17 cellular contexts compared by ENCODE assay signal in genomic region chr17:6327007-6327406, GRCh38.
A peak's percentile ranks its signal among the peaks of the same experiment; 100 is the strongest.
DNase-seq lines count a peak whose midpoint lies in the region; ATAC-seq and TF ChIP-seq lines count a peak whose summit lies in the region.
"Had no signal": no experiment of that assay in that cellular context is flagged by ENCODE, and none has a peak within 500 bp of the region (broad histone marks: within the 10 kb centered on the region; RNA-seq: fewer than 3 reads in every experiment).

No MANE protein-coding gene starts in this region.

- no peak overlapping the region for H3K4me3 ChIP-seq in transverse colon
- H3K4me3 ChIP-seq: esophagus muscularis mucosa had no signal

- no peak overlapping the region for H3K4me3 Mint-ChIP-seq in activated CD8-positive, alpha-beta T cell treated with anti-CD3 and anti-CD28 coated beads for 36 hours
- no peak overlapping the region for H3K4me3 Mint-ChIP-seq in activated CD8-positive, alpha-beta T cell treated with anti-CD3 and anti-CD28 coated beads, Interleukin-2, amount 10 ng/mL, durations not matched to agents 7 days and 5 days
- H3K4me3 Mint-ChIP-seq: memory B cell, T-cell had no signal

- no peak for TF ChIP-seq EP300 in transverse colon (IDR thresholded peaks at IDR 0.05; ENCODE audit: low read depth)

- ATAC-seq in activated CD8-positive, alpha-beta T cell treated with anti-CD3 and anti-CD28 coated beads for 36 hours = no peak
- ATAC-seq in activated CD8-positive, alpha-beta T cell treated with anti-CD3 and anti-CD28 coated beads, Interleukin-2, amount 10 ng/mL, durations not matched to agents 7 days and 5 days = no peak
- ATAC-seq in left ventricle myocardium superior = peak; percentile 82
- ATAC-seq: activated CD4-positive, CD25-positive, alpha-beta regulatory T cell treated with anti-CD3 and anti-CD28 coated beads, Interleukin-2, amount 50 U/mL, for 24 hours; T-cell had no signal

- H3K27ac Mint-ChIP-seq in activated CD8-positive, alpha-beta T cell treated with anti-CD3 and anti-CD28 coated beads for 36 hours = no peak overlapping the region
- no peak overlapping the region for H3K27ac Mint-ChIP-seq in activated CD8-positive, alpha-beta T cell treated with anti-CD3 and anti-CD28 coated beads, Interleukin-2, amount 10 ng/mL, durations not matched to agents 7 days and 5 days
- H3K27ac Mint-ChIP-seq: memory B cell, T-cell had no signal

- no peaks in the 10 kb centered on the region for H3K36me3 Mint-ChIP-seq in activated CD8-positive, alpha-beta T cell treated with anti-CD3 and anti-CD28 coated beads for 36 hours (ENCODE audit: low read depth)
- H3K36me3 Mint-ChIP-seq in activated CD8-positive, alpha-beta T cell treated with anti-CD3 and anti-CD28 coated beads, Interleukin-2, amount 10 ng/mL, durations not matched to agents 7 days and 5 days (ENCODE audit: low read depth) = no peaks in the 10 kb centered on the region
- H3K36me3 Mint-ChIP-seq: memory B cell, T-cell had no signal

- no peaks in the 10 kb centered on the region for H3K27me3 ChIP-seq in transverse colon

- no peaks in the 10 kb centered on the region for H3K9me3 ChIP-seq in transverse colon
- H3K9me3 ChIP-seq: esophagus muscularis mucosa had no signal

- peak; percentile 8 for DNase-seq in activated CD8-positive, alpha-beta T cell treated with anti-CD3 and anti-CD28 coated beads for 36 hours
- DNase-seq in activated CD8-positive, alpha-beta T cell treated with anti-CD3 and anti-CD28 coated beads, Interleukin-2, amount 10 ng/mL, durations not matched to agents 7 days and 5 days = no peak
- DNase-seq in RKO (ENCODE audit: low spot score) (peak; percentile 3), left ventricle myocardium superior (peak; percentile 61), HuH-7.5 (ENCODE audit: low spot score) (no peak), NCI-H1048 (lab: John Stamatoyannopoulos, UW) (no peak), transverse colon (no peak)
- DNase-seq in stimulated activated CD8-positive, alpha-beta memory T cell treated with anti-CD3 and anti-CD28 coated beads, Interleukin-4, amount 100 ng/mL, for 48 hours = peak; percentile 25
- DNase-seq: GOT3; hippocampal formation; IMR-90; NCI-H1105; stimulated activated naive CD4-positive, alpha-beta T cell treated with Interleukin-2 at 50 U/mL for 16 hours; T-cell had no signal

- 30% methylated on average over 5 to 6 of the region's 6 CpGs for WGBS in transverse colon (ENCODE audit: low coverage in 1 of 2), 2 donors

- POLR2A ChIA-PET in activated CD8-positive, alpha-beta T cell treated with anti-CD3 and anti-CD28 coated beads for 36 hours (lab: Charles Lee) = no interaction called here
- POLR2A ChIA-PET in activated CD8-positive, alpha-beta T cell treated with anti-CD3 and anti-CD28 coated beads, Interleukin-2, amount 10 ng/mL, durations not matched to agents 7 days and 5 days (lab: Charles Lee) = no interaction called here

- CTCF ChIA-PET in activated CD8-positive, alpha-beta T cell treated with anti-CD3 and anti-CD28 coated beads for 36 hours (lab: Charles Lee) = no interaction called here
- CTCF ChIA-PET in activated CD8-positive, alpha-beta T cell treated with anti-CD3 and anti-CD28 coated beads, Interleukin-2, amount 10 ng/mL, durations not matched to agents 7 days and 5 days (lab: Charles Lee) = interaction anchor here (0.5 kb wide), 1 partner anchor 19 kb away, joined by 3 read pairs; no protein-coding TSS in a partner anchor

- H3K4me1 Mint-ChIP-seq in activated CD8-positive, alpha-beta T cell treated with anti-CD3 and anti-CD28 coated beads for 36 hours (ENCODE audit: low read depth) = no peaks in the 10 kb centered on the region
- no peaks in the 10 kb centered on the region for H3K4me1 Mint-ChIP-seq in activated CD8-positive, alpha-beta T cell treated with anti-CD3 and anti-CD28 coated beads, Interleukin-2, amount 10 ng/mL, durations not matched to agents 7 days and 5 days (ENCODE audit: low read depth)
- H3K4me1 Mint-ChIP-seq: memory B cell, T-cell had no signal

- no peak overlapping the region for H3K27ac ChIP-seq in transverse colon

- H3K36me3 ChIP-seq in transverse colon = no peaks in the 10 kb centered on the region
- H3K36me3 ChIP-seq: esophagus muscularis mucosa had no signal

- H3K4me1 ChIP-seq in transverse colon = no peaks in the 10 kb centered on the region

- no peaks in the 10 kb centered on the region for H3K9me3 Mint-ChIP-seq in activated CD8-positive, alpha-beta T cell treated with anti-CD3 and anti-CD28 coated beads for 36 hours
- no peaks in the 10 kb centered on the region for H3K9me3 Mint-ChIP-seq in activated CD8-positive, alpha-beta T cell treated with anti-CD3 and anti-CD28 coated beads, Interleukin-2, amount 10 ng/mL, durations not matched to agents 7 days and 5 days (ENCODE audit: insufficient read depth)
- H3K9me3 Mint-ChIP-seq: T-cell had no signal

- intact Hi-C loops in activated CD8-positive, alpha-beta T cell treated with anti-CD3 and anti-CD28 coated beads for 36 hours (cut with micrococcal nuclease) = no loop called here
- intact Hi-C loops in left ventricle myocardium superior (cut with micrococcal nuclease) (no loop called here), transverse colon (cut with DNase I; ENCODE audit: low total_unique reads) (no loop called here)

- H3K27me3 Mint-ChIP-seq in activated CD8-positive, alpha-beta T cell treated with anti-CD3 and anti-CD28 coated beads for 36 hours = peaks cover 28% of the 10 kb centered on the region
- H3K27me3 Mint-ChIP-seq in activated CD8-positive, alpha-beta T cell treated with anti-CD3 and anti-CD28 coated beads, Interleukin-2, amount 10 ng/mL, durations not matched to agents 7 days and 5 days (ENCODE audit: low read depth) = peaks cover 16% of the 10 kb centered on the region

- no peak for TF ChIP-seq CTCF in activated CD8-positive, alpha-beta T cell treated with anti-CD3 and anti-CD28 coated beads for 36 hours (IDR thresholded peaks at IDR 0.05)
- no peak for TF ChIP-seq CTCF in transverse colon (IDR thresholded peaks at IDR 0.05)

- TF ChIP-seq POLR2A in transverse colon (IDR thresholded peaks at IDR 0.05) = no peak

- in situ Hi-C loops in transverse colon (cut with MboI; ENCODE audit: low pct_ligation_motif_present in 1 of 4, low pct_unique_long_range_greater_than_20kb in 1 of 4, low sequenced_read_pairs in 3 of 4) = no loop called here

Comparison
In these comparisons a context has a peak if more than half of its experiments do, and no peak if none do; other contexts are left out.
1. DNase-seq: peak in activated CD8-positive, alpha-beta T cell treated with anti-CD3 and anti-CD28 coated beads for 36 hours (single experiment), RKO (single experiment), left ventricle myocardium superior (single experiment) and stimulated activated CD8-positive, alpha-beta memory T cell treated with anti-CD3 and anti-CD28 coated beads, Interleukin-4, amount 100 ng/mL, for 48 hours (single experiment); none in activated CD8-positive, alpha-beta T cell treated with anti-CD3 and anti-CD28 coated beads, Interleukin-2, amount 10 ng/mL, durations not matched to agents 7 days and 5 days (single experiment), HuH-7.5 (single experiment), NCI-H1048 (single experiment) and transverse colon (single experiment).